In genomic region chr2:169139993-169140767, GRCh38 we compare ENCODE assay signal across 20 cellular contexts.
DNase-seq lines count a peak whose midpoint lies in the region; ATAC-seq and TF ChIP-seq lines count a peak whose summit lies in the region.
"Had no signal": no experiment of that assay in that cellular context is flagged by ENCODE, and none has a peak within 500 bp of the region (broad histone marks: within the 10 kb centered on the region; RNA-seq: fewer than 3 reads in every experiment).

No MANE protein-coding gene starts in this region.

- TF ChIP-seq CTCF in WTC11 (IDR thresholded peaks at IDR 0.05) (no peak), vagina (IDR thresholded peaks at IDR 0.05) (no peak)

- no peaks in the 10 kb centered on the region for H3K4me1 ChIP-seq in vagina

- H3K27me3 ChIP-seq in vagina, result no peaks in the 10 kb centered on the region

- no peak overlapping the region for H3K27ac Mint-ChIP-seq in stimulated activated naive CD8-positive, alpha-beta T cell treated with anti-CD3 and anti-CD28 coated beads, Interleukin-15, amount 100 ng/mL, for 72 hours
- peak overlapping the region; percentile 20; the same call in 1 of the 2 replicates for H3K27ac Mint-ChIP-seq in WTC11
- H3K27ac Mint-ChIP-seq in immature natural killer cell, result no peak overlapping the region
- H3K27ac Mint-ChIP-seq: CD8-positive, alpha-beta T cell; IgD-negative memory B cell had no signal

- intact Hi-C loops in vagina (cut with DNase I), result loop anchor here (5.0 kb wide), 1 partner anchor 1247 kb away; no protein-coding TSS in a partner anchor

- no peaks in the 10 kb centered on the region for H3K36me3 ChIP-seq in vagina

- no peak overlapping the region for H3K27ac ChIP-seq in vagina

- POLR2A ChIA-PET in WTC11 (lab: Charles Lee), result no interaction called here

- H3K9me3 ChIP-seq in vagina, result no peaks in the 10 kb centered on the region

- H3K9me3 Mint-ChIP-seq in stimulated activated naive CD8-positive, alpha-beta T cell treated with anti-CD3 and anti-CD28 coated beads, Interleukin-15, amount 100 ng/mL, for 72 hours, result no peaks in the 10 kb centered on the region
- H3K9me3 Mint-ChIP-seq in WTC11 (no peaks in the 10 kb centered on the region), immature natural killer cell (no peaks in the 10 kb centered on the region)
- H3K9me3 Mint-ChIP-seq: CD8-positive, alpha-beta T cell; IgD-negative memory B cell had no signal

- no peak for DNase-seq in stimulated activated naive CD8-positive, alpha-beta T cell treated with anti-CD3 and anti-CD28 coated beads, Interleukin-15, amount 100 ng/mL, for 72 hours
- no peak for DNase-seq in stimulated activated naive CD8-positive, alpha-beta T cell treated with anti-CD3 and anti-CD28 coated beads, Interleukin-15, Interleukin-2, amounts not matched to agents 100 U/mL and 50 U/mL, for 24 hours
- DNase-seq in WTC11 (ENCODE audit: low spot score), result peak; percentile 54
- peak; percentile 15 for DNase-seq in left kidney (ENCODE audit: low read depth, low spot score)
- DNase-seq in vagina (ENCODE audit: extremely low spot score in 2 of 2), result no peak
- no peak for DNase-seq in immature natural killer cell
- DNase-seq: 8988T; AML-193; C1 segment of cervical spinal cord; CD8-positive, alpha-beta T cell; DND-41; Kasumi-1; NCI-H1694 treated with DMSO at 0.1 percent for 48 hours; NCI-H2107; NCI-H748 treated with DMSO at 0.1 percent for 48 hours; Right ventricle myocardium superior had no signal

- ATAC-seq in stimulated activated naive CD8-positive, alpha-beta T cell treated with anti-CD3 and anti-CD28 coated beads, Interleukin-15, amount 100 ng/mL, for 72 hours, result peak; percentile 27
- no peak for ATAC-seq in stimulated activated naive CD8-positive, alpha-beta T cell treated with anti-CD3 and anti-CD28 coated beads, Interleukin-15, Interleukin-2, amounts not matched to agents 100 U/mL and 50 U/mL, for 24 hours
- ATAC-seq in WTC11 (peak; percentile 63), HG03378 (IDR thresholded peaks at IDR 0.05; ENCODE audit: unreplicated experiment) (no peak)
- ATAC-seq: CD8-positive, alpha-beta T cell; GM12878; HCT116 had no signal

- CTCF ChIA-PET in WTC11 (lab: Charles Lee), result interaction anchor here (1.0 to 6.9 kb wide), 8 partner anchors 9 to 82 kb away, joined by 3 to 90 read pairs (median 10); no protein-coding TSS in a partner anchor

- TF ChIP-seq POLR2A in vagina (IDR thresholded peaks at IDR 0.05), result no peak

- H3K36me3 Mint-ChIP-seq in WTC11 (no peaks in the 10 kb centered on the region), immature natural killer cell (no peaks in the 10 kb centered on the region)
- H3K36me3 Mint-ChIP-seq: CD8-positive, alpha-beta T cell; IgD-negative memory B cell had no signal

- H3K27me3 Mint-ChIP-seq in stimulated activated naive CD8-positive, alpha-beta T cell treated with anti-CD3 and anti-CD28 coated beads, Interleukin-15, amount 100 ng/mL, for 72 hours, result no peaks in the 10 kb centered on the region
- no peaks in the 10 kb centered on the region for H3K27me3 Mint-ChIP-seq in WTC11 (ENCODE audit: low read depth)
- peaks cover 0 to 2% (median 2%) of the 10 kb centered on the region in 3 donors for H3K27me3 Mint-ChIP-seq in immature natural killer cell (ENCODE audit: low read depth in 3 of 3)
- H3K27me3 Mint-ChIP-seq: IgD-negative memory B cell had no signal

- no peaks in the 10 kb centered on the region for H3K4me1 Mint-ChIP-seq in stimulated activated naive CD8-positive, alpha-beta T cell treated with anti-CD3 and anti-CD28 coated beads, Interleukin-15, amount 100 ng/mL, for 72 hours
- H3K4me1 Mint-ChIP-seq in WTC11, result peaks cover 49% of the 10 kb centered on the region
- no peaks in the 10 kb centered on the region for H3K4me1 Mint-ChIP-seq in immature natural killer cell

- H3K4me3 ChIP-seq in vagina, result no peak overlapping the region
- H3K4me3 ChIP-seq: GM12878 had no signal

- no peak overlapping the region for H3K4me3 Mint-ChIP-seq in stimulated activated naive CD8-positive, alpha-beta T cell treated with anti-CD3 and anti-CD28 coated beads, Interleukin-15, amount 100 ng/mL, for 72 hours
- H3K4me3 Mint-ChIP-seq in WTC11 (no peak overlapping the region), immature natural killer cell (no peak overlapping the region)
- H3K4me3 Mint-ChIP-seq: CD8-positive, alpha-beta T cell; IgD-negative memory B cell had no signal

TF ChIP-seq in WTC11, 78 proteins besides CTCF, POLR2A, EP300 and RAD21:
- TF ChIP-seq, protein P1, sequence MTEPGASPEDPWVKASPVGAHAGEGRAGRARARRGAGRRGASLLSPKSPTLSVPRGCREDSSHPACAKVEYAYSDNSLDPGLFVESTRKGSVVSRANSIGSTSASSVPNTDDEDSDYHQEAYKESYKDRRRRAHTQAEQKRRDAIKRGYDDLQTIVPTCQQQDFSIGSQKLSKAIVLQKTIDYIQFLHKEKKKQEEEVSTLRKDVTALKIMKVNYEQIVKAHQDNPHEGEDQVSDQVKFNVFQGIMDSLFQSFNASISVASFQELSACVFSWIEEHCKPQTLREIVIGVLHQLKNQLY (CRISPR knock-in tag; IDR thresholded peaks at IDR 0.05), result no peak
- TF ChIP-seq KAT7 (CRISPR knock-in tag; IDR thresholded peaks at IDR 0.05; ENCODE audit: borderline replicate concordance) (no peak), CBFB (CRISPR knock-in tag; IDR thresholded peaks at IDR 0.05; ENCODE audit: low read depth) (no peak), AR (CRISPR knock-in tag; IDR thresholded peaks at IDR 0.05) (no peak), ARID4B (CRISPR knock-in tag; IDR thresholded peaks at IDR 0.05; ENCODE audit: borderline replicate concordance) (no peak), TP53 (CRISPR knock-in tag; IDR thresholded peaks at IDR 0.05) (no peak)

Comparison
In these comparisons a context has a peak if more than half of its experiments do, and no peak if none do; other contexts are left out.
1. ATAC-seq: peak in stimulated activated naive CD8-positive, alpha-beta T cell treated with anti-CD3 and anti-CD28 coated beads, Interleukin-15, amount 100 ng/mL, for 72 hours (single experiment) and WTC11 (single experiment); none in stimulated activated naive CD8-positive, alpha-beta T cell treated with anti-CD3 and anti-CD28 coated beads, Interleukin-15, Interleukin-2, amounts not matched to agents 100 U/mL and 50 U/mL, for 24 hours (single experiment) and HG03378 (single experiment).
2. DNase-seq: peak in WTC11 (single experiment) and left kidney (single experiment); none in stimulated activated naive CD8-positive, alpha-beta T cell treated with anti-CD3 and anti-CD28 coated beads, Interleukin-15, amount 100 ng/mL, for 72 hours (0 of 2), stimulated activated naive CD8-positive, alpha-beta T cell treated with anti-CD3 and anti-CD28 coated beads, Interleukin-15, Interleukin-2, amounts not matched to agents 100 U/mL and 50 U/mL, for 24 hours (single experiment), vagina (0 of 2) and immature natural killer cell (0 of 3).